In genomic region chr9:105264380-105264779, GRCh38 we compare ENCODE assay signal across 14 cellular contexts. TPM values are rescaled to one million over a fixed set of nuclear protein-coding genes. Genes with fewer than 3 reads are reported as not detected.
A peak's percentile ranks its signal among the peaks of the same experiment; 100 is the strongest.
DNase-seq lines count a peak whose midpoint lies in the region; ATAC-seq and TF ChIP-seq lines count a peak whose summit lies in the region.
"Had no signal": no experiment of that assay in that cellular context is flagged by ENCODE, and none has a peak within 500 bp of the region (broad histone marks: within the 10 kb centered on the region; RNA-seq: fewer than 3 reads in every experiment).

No MANE protein-coding gene starts in this region.

- peaks cover 21% of the 10 kb centered on the region for H3K4me1 Mint-ChIP-seq in activated CD4-positive, alpha-beta T cell treated with anti-CD3 and anti-CD28 coated beads, Interleukin-2, amount 10 ng/mL, durations not matched to agents 24 days and 14 days
- H3K4me1 Mint-ChIP-seq in activated naive CD8-positive, alpha-beta T cell treated with anti-CD3 and anti-CD28 coated beads, Interleukin-2, amount 50 U/mL, for 24 hours = peaks cover 14% of the 10 kb centered on the region

- DNase-seq in activated CD4-positive, alpha-beta T cell treated with anti-CD3 and anti-CD28 coated beads, Interleukin-2, amount 10 ng/mL, durations not matched to agents 24 days and 14 days = no peak
- DNase-seq in activated CD4-positive, alpha-beta T cell treated with anti-CD3 and anti-CD28 coated beads, Interleukin-2, amount 50 U/mL, for 48 hours = no peak
- no peak for DNase-seq in activated naive CD8-positive, alpha-beta T cell treated with anti-CD3 and anti-CD28 coated beads, Interleukin-2, amount 50 U/mL, for 24 hours
- DNase-seq in mucosa of descending colon = no peak
- no peak for DNase-seq in heart right ventricle
- DNase-seq in NCI-H774 (lab: John Stamatoyannopoulos, UW) = no peak
- DNase-seq: activated CD4-positive, CD25-positive, alpha-beta regulatory T cell treated with anti-CD3 and anti-CD28 coated beads, Interleukin-2, amount 50 U/mL, for 72 hours; heart left ventricle; psoas muscle; Right ventricle myocardium superior; stimulated activated CD4-positive, alpha-beta T cell treated with anti-CD3 and anti-CD28 coated beads, Interleukin-4, amount 100 ng/mL, for 4 hours had no signal

- H3K27ac Mint-ChIP-seq in activated CD4-positive, alpha-beta T cell treated with anti-CD3 and anti-CD28 coated beads, Interleukin-2, amount 10 ng/mL, durations not matched to agents 24 days and 14 days = peak overlapping the region; percentile 45
- H3K27ac Mint-ChIP-seq in activated naive CD8-positive, alpha-beta T cell treated with anti-CD3 and anti-CD28 coated beads, Interleukin-2, amount 50 U/mL, for 24 hours = no peak overlapping the region
- H3K27ac Mint-ChIP-seq: memory B cell had no signal

- H3K79me2 ChIP-seq in KMS-11 (ENCODE audit: insufficient read depth, low read depth) = peaks cover 92% of the 10 kb centered on the region

- 79 to 90% methylated on average over 4 of the region's 4 CpGs for WGBS in heart right ventricle, 2 donors

- H3K27me3 Mint-ChIP-seq in activated CD4-positive, alpha-beta T cell treated with anti-CD3 and anti-CD28 coated beads, Interleukin-2, amount 10 ng/mL, durations not matched to agents 24 days and 14 days = no peaks in the 10 kb centered on the region
- H3K27me3 Mint-ChIP-seq in activated naive CD8-positive, alpha-beta T cell treated with anti-CD3 and anti-CD28 coated beads, Interleukin-2, amount 50 U/mL, for 24 hours = no peaks in the 10 kb centered on the region
- H3K27me3 Mint-ChIP-seq: memory B cell had no signal

- H3K4me2 ChIP-seq in KMS-11 = peak overlapping the region; percentile 44

- peaks cover 14% of the 10 kb centered on the region for H3K9me3 Mint-ChIP-seq in activated CD4-positive, alpha-beta T cell treated with anti-CD3 and anti-CD28 coated beads, Interleukin-2, amount 10 ng/mL, durations not matched to agents 24 days and 14 days
- peaks cover 8% of the 10 kb centered on the region for H3K9me3 Mint-ChIP-seq in activated naive CD8-positive, alpha-beta T cell treated with anti-CD3 and anti-CD28 coated beads, Interleukin-2, amount 50 U/mL, for 24 hours

- H3K4me1 ChIP-seq in KMS-11 (ENCODE audit: low read depth, poor library complexity, severe bottlenecking) (peaks cover 62% of the 10 kb centered on the region), mucosa of descending colon (ENCODE audit: low read depth) (peaks cover 4% of the 10 kb centered on the region), heart right ventricle (peaks cover 0 to 13% (median 12%) of the 10 kb centered on the region in 9 donors)

- no peak overlapping the region for H2AFZ ChIP-seq in KMS-11 (ENCODE audit: low read depth)

- H3K27me3 ChIP-seq in KMS-11 (ENCODE audit: insufficient read depth, low read depth) (no peaks in the 10 kb centered on the region), heart right ventricle (no peaks in the 10 kb centered on the region)
- H3K27me3 ChIP-seq: heart left ventricle had no signal

- peak overlapping the region; percentile 27 for H3K4me3 Mint-ChIP-seq in activated CD4-positive, alpha-beta T cell treated with anti-CD3 and anti-CD28 coated beads, Interleukin-2, amount 10 ng/mL, durations not matched to agents 24 days and 14 days
- H3K4me3 Mint-ChIP-seq in activated naive CD8-positive, alpha-beta T cell treated with anti-CD3 and anti-CD28 coated beads, Interleukin-2, amount 50 U/mL, for 24 hours = no peak overlapping the region
- H3K4me3 Mint-ChIP-seq: memory B cell had no signal

- no peak overlapping the region for H3K9ac ChIP-seq in KMS-11

- TF ChIP-seq CTCF in KMS-11 (conservative IDR thresholded peaks at IDR 0.05; ENCODE audit: low read depth, low read length) (no peak), mucosa of descending colon (IDR thresholded peaks at IDR 0.05) (no peak), heart right ventricle (IDR thresholded peaks at IDR 0.05) (no peak)

- H3K27ac ChIP-seq in KMS-11 (peak overlapping the region; percentile 14; the same call in 1 of the 2 replicates), heart right ventricle (no peak overlapping the region)
- H3K27ac ChIP-seq: heart left ventricle, psoas muscle had no signal

- H3K36me3 Mint-ChIP-seq in activated CD4-positive, alpha-beta T cell treated with anti-CD3 and anti-CD28 coated beads, Interleukin-2, amount 10 ng/mL, durations not matched to agents 24 days and 14 days (ENCODE audit: low read depth) = peaks cover 6% of the 10 kb centered on the region
- no peaks in the 10 kb centered on the region for H3K36me3 Mint-ChIP-seq in activated naive CD8-positive, alpha-beta T cell treated with anti-CD3 and anti-CD28 coated beads, Interleukin-2, amount 50 U/mL, for 24 hours (ENCODE audit: low read depth)

- intact Hi-C loops in activated CD4-positive, alpha-beta T cell treated with anti-CD3 and anti-CD28 coated beads, Interleukin-2, amount 10 ng/mL, durations not matched to agents 24 days and 14 days (cut with micrococcal nuclease) = loop anchor here (5.0 kb wide), 1 partner anchor 33 kb away; no protein-coding TSS in a partner anchor
- intact Hi-C loops in mucosa of descending colon (cut with DNase I, micrococcal nuclease) (no loop called here), heart right ventricle (cut with DNase I) (no loop called here)

- H4K20me1 ChIP-seq in KMS-11 (ENCODE audit: insufficient read depth) = no peaks in the 10 kb centered on the region

- H3K9me3 ChIP-seq in mucosa of descending colon (no peaks in the 10 kb centered on the region), heart right ventricle (peaks cover 0 to 8% (median 0%) of the 10 kb centered on the region in 11 donors)
- H3K9me3 ChIP-seq: psoas muscle had no signal

- H3K4me3 ChIP-seq in KMS-11 (IDR thresholded peaks at IDR 0.05; ENCODE audit: insufficient read depth, low read depth, low read length) (no peak overlapping the region), mucosa of descending colon (no peak overlapping the region), heart right ventricle (no peak overlapping the region)
- H3K4me3 ChIP-seq: heart left ventricle, psoas muscle had no signal

- peak; percentile 33 for ATAC-seq in activated naive CD8-positive, alpha-beta T cell treated with anti-CD3 and anti-CD28 coated beads, Interleukin-2, amount 50 U/mL, for 24 hours
- ATAC-seq in mucosa of descending colon = peak; percentile 72
- ATAC-seq in heart right ventricle = no peak
- no peak for ATAC-seq in HG03025 (IDR thresholded peaks at IDR 0.05; ENCODE audit: low FRiP score, unreplicated experiment)
- ATAC-seq: psoas muscle had no signal

- no peaks in the 10 kb centered on the region for H3K36me3 ChIP-seq in KMS-11 (ENCODE audit: insufficient read depth)
- H3K36me3 ChIP-seq in mucosa of descending colon (ENCODE audit: low read depth) = no peaks in the 10 kb centered on the region
- H3K36me3 ChIP-seq in heart right ventricle = no peaks in the 10 kb centered on the region
- H3K36me3 ChIP-seq: heart left ventricle had no signal

RNA-seq across cellular contexts. Expression of gene SLC44A1, which starts 19.9 kb away (rescaled TPM):
- 2.5 and 2.9 TPM in 2 replicates for total RNA-seq in activated CD4-positive, alpha-beta T cell treated with anti-CD3 and anti-CD28 coated beads, Interleukin-2, amount 10 ng/mL, durations not matched to agents 24 days and 14 days
- total RNA-seq in mucosa of descending colon (100 to 1,000 TPM in 2 of 3 donors, 10 to 100 TPM in 1; 85.1 to 183 (median 121) TPM), heart right ventricle (10 to 100 TPM; 12.6 to 29.0 (median 19.0) TPM)
- polyA plus RNA-seq in heart right ventricle = 10 to 100 TPM in 1 of 2 donors, 1 to 10 TPM in 1; 6.1 to 12.5 TPM

Comparison
In these comparisons a context has a peak if more than half of its experiments do, and no peak if none do; other contexts are left out.
1. ATAC-seq: peak in activated naive CD8-positive, alpha-beta T cell treated with anti-CD3 and anti-CD28 coated beads, Interleukin-2, amount 50 U/mL, for 24 hours (single experiment) and mucosa of descending colon (single experiment); none in heart right ventricle (0 of 8) and HG03025 (single experiment).